In the genomic region with DNA sequence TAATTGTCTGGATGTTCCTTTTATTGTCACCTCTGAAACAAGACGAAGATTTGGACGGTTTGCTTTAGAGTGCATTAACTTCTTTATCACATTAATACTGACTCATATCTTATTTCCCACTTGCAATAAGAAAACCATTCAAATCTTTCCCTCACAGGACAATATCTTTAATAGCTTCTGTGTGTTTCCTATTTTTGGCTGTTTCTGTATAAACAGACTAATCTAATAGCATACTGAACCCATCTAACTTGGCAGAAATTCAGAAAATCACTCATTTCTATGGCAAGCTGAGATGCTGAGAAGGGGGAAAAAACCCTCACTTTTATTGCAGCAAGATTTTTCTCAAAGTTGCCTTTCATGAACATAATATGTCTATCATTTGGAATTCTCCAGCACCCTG, we compare ENCODE assay signal across 31 cellular contexts.
"Had no signal": no experiment of that assay in that cellular context is flagged by ENCODE, and none has a peak within 500 bp of the region (broad histone marks: within the 10 kb centered on the region; RNA-seq: fewer than 3 reads in every experiment).

No MANE protein-coding gene starts in this region.

- H3K27ac ChIP-seq: brain microvascular endothelial cell, KMS-11, PC-9, RWPE1 had no signal

- H3K9ac ChIP-seq: KMS-11 had no signal

- H3K36me3 ChIP-seq: brain microvascular endothelial cell had no signal

- H3K27me3 Mint-ChIP-seq: activated CD4-positive, alpha-beta memory T cell treated with anti-CD3 and anti-CD28 coated beads for 36 hours; activated naive CD8-positive, alpha-beta T cell; activated naive CD8-positive, alpha-beta T cell treated with anti-CD3 and anti-CD28 coated beads, Interleukin-2, amount 50 U/mL, for 24 hours had no signal

- H3K4me3 ChIP-seq: PC-9 had no signal

- FAIRE-seq: RCC 7860 had no signal

- H3K27ac Mint-ChIP-seq: activated CD4-positive, alpha-beta memory T cell treated with anti-CD3 and anti-CD28 coated beads for 36 hours; activated naive CD4-positive, alpha-beta T cell treated with anti-CD3 and anti-CD28 coated beads for 36 hours; activated naive CD8-positive, alpha-beta T cell; activated naive CD8-positive, alpha-beta T cell treated with anti-CD3 and anti-CD28 coated beads, Interleukin-2, amount 50 U/mL, for 24 hours; activated T-helper 1 cell treated with anti-CD3 and anti-CD28 coated beads, Interleukin-12 subunit alpha, Interleukin-12 subunit beta, Interleukin-2, Interleukin-4 antibody, amounts not matched to agents 30 ng/mL and 10 ng/mL and 1 ng/mL, durations not matched to agents 14 hours and 24 hours and 36 hours; WTC11 had no signal

- H3K4me1 Mint-ChIP-seq: activated naive CD8-positive, alpha-beta T cell treated with anti-CD3 and anti-CD28 coated beads, Interleukin-2, amount 50 U/mL, for 24 hours; WTC11 had no signal

- ATAC-seq: activated CD4-positive, CD25-positive, alpha-beta regulatory T cell treated with anti-CD3 and anti-CD28 coated beads, Interleukin-2, amount 50 U/mL, for 24 hours; activated naive CD8-positive, alpha-beta T cell treated with anti-CD3 and anti-CD28 coated beads, Interleukin-2, amount 50 U/mL, for 24 hours; activated T-cell treated with anti-CD3 and anti-CD28 coated beads, Interleukin-2, amount 50 U/mL, for 4 hours; Right ventricle myocardium inferior; WTC11 had no signal

- H3K4me3 Mint-ChIP-seq: activated CD4-positive, alpha-beta memory T cell treated with anti-CD3 and anti-CD28 coated beads for 36 hours; activated naive CD4-positive, alpha-beta T cell treated with anti-CD3 and anti-CD28 coated beads for 36 hours; activated naive CD8-positive, alpha-beta T cell; activated naive CD8-positive, alpha-beta T cell treated with anti-CD3 and anti-CD28 coated beads, Interleukin-2, amount 50 U/mL, for 24 hours; activated T-cell treated with anti-CD3 and anti-CD28 coated beads, Interleukin-2, amount 50 U/mL, for 4 hours; activated T-helper 1 cell treated with anti-CD3 and anti-CD28 coated beads, Interleukin-12 subunit alpha, Interleukin-12 subunit beta, Interleukin-2, Interleukin-4 antibody, amounts not matched to agents 30 ng/mL and 10 ng/mL and 1 ng/mL, durations not matched to agents 14 hours and 24 hours and 36 hours; WTC11 had no signal

- DNase-seq: activated CD4-positive, alpha-beta memory T cell treated with anti-CD3 and anti-CD28 coated beads for 36 hours; activated CD4-positive, alpha-beta T cell treated with anti-CD3 and anti-CD28 coated beads for 4 hours; activated CD4-positive, alpha-beta T cell treated with anti-CD3 and anti-CD28 coated beads, Interleukin-2, amount 50 U/mL, for 1 hour; activated CD8-positive, alpha-beta memory T cell treated with anti-CD3 and anti-CD28 coated beads, Interleukin-2, amount 50 U/mL, for 4 hours; activated gamma-delta T cell treated with Interleukin-2 at 50 U/mL for 16 hours; activated naive CD4-positive, alpha-beta T cell treated with anti-CD3 and anti-CD28 coated beads for 36 hours; activated naive CD8-positive, alpha-beta T cell treated with anti-CD3 and anti-CD28 coated beads, Interleukin-2, amount 50 U/mL, for 24 hours; activated T-cell treated with anti-CD3 and anti-CD28 coated beads for 4 hours; activated T-cell treated with anti-CD3 and anti-CD28 coated beads, Interleukin-2, amount 50 U/mL, for 4 hours; amniotic stem cell; aorta; brain microvascular endothelial cell; central memory CD4-positive, alpha-beta T cell; MM.1S; MV-4-11; NCI-H1092; NCI-H1417 treated with DMSO at 0.1 percent for 48 hours; NCI-H187 treated with DMSO at 0.1 percent for 48 hours; NCI-H345; NCI-H524 treated with DMSO at 0.1 percent for 48 hours; PC-9; SIG-M5; T1000 had no signal

- H3K27me3 ChIP-seq: brain microvascular endothelial cell had no signal
